Comparison of ENCODE assay signal across 8 cellular contexts in genomic region chr5:78677777-78678668, GRCh38. TPM values are rescaled to one million over a fixed set of nuclear protein-coding genes. Genes with fewer than 3 reads are reported as not detected.
DNase-seq lines count a peak whose midpoint lies in the region; ATAC-seq and TF ChIP-seq lines count a peak whose summit lies in the region.

No MANE protein-coding gene starts in this region.

- H3K36me3 ChIP-seq in prostate gland = no peaks in the 10 kb centered on the region

- H3K27me3 ChIP-seq in prostate gland (replicated peaks; ENCODE audit: insufficient read depth) = no peaks in the 10 kb centered on the region

- ATAC-seq in HG02610 (IDR thresholded peaks at IDR 0.05; ENCODE audit: unreplicated experiment) (peak; percentile 84), HG02970 (IDR thresholded peaks at IDR 0.05; ENCODE audit: low FRiP score, unreplicated experiment) (no peak), GM19452 (IDR thresholded peaks at IDR 0.05; ENCODE audit: unreplicated experiment) (no peak)

- H3K4me3 ChIP-seq in prostate gland = no peak overlapping the region

- TF ChIP-seq CTCF in prostate gland (IDR thresholded peaks at IDR 0.05) = no peak

- no peaks in the 10 kb centered on the region for H3K9me3 ChIP-seq in prostate gland

- peak overlapping the region in 1 of 2 donors; percentile 5 for H3K27ac ChIP-seq in prostate gland

- DNase-seq in AG08395 (ENCODE audit: low spot score) (peak; percentile 83), astrocyte of the hippocampus (ENCODE audit: low read depth, low spot score) (peak; percentile 82), lung microvascular endothelial cell (ENCODE audit: low read depth in 2 of 2) (peak; percentile 10 to 28), prostate gland (ENCODE audit: low spot score) (no peak), NCI-H345 treated with DMSO at 0.1 percent for 48 hours (lab: John Stamatoyannopoulos, UW; ENCODE audit: unreplicated experiment) (no peak)

- no peak for TF ChIP-seq POLR2A in prostate gland (IDR thresholded peaks at IDR 0.05)

- intact Hi-C loops in prostate gland (cut with DNase I) = no loop called here

- H3K4me1 ChIP-seq in prostate gland (replicated peaks) = no peaks in the 10 kb centered on the region

- WGBS in prostate gland = 28% methylated on average over 6 of the region's 6 CpGs

RNA-seq across cellular contexts. Expression of gene LHFPL2, which starts 29.5 kb away (rescaled TPM):
- total RNA-seq in lung microvascular endothelial cell (24.4 and 31.2 TPM in 2 replicates), prostate gland (10 to 100 TPM; 13.7 to 40.4 TPM)

Comparison
In these comparisons a context has a peak if more than half of its experiments do, and no peak if none do; other contexts are left out.
1. DNase-seq: peak in AG08395 (single experiment), astrocyte of the hippocampus (single experiment) and lung microvascular endothelial cell (2 of 2); none in prostate gland (single experiment) and NCI-H345 treated with DMSO at 0.1 percent for 48 hours (single experiment).